ENCODE assay signal across 16 cellular contexts in the genomic region with DNA sequence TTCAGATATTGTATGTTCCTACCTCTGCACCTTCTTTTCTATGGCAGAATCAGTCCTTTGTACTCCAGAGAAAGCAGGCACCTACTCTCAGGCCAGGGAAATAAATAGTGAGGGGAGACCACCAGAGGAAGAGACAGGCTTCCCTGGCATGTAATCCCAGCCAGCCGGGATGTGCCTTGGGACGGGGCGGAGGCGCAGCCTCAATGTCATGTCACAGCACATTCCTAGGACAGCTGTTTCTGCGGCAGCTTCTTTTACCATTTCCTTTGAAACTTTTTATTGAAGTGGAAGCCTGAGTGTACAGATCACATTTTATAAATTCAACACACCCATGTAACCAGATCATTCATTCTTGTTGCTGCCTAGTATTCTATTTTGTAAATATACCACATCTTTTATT.
DNase-seq lines count a peak whose midpoint lies in the region; ATAC-seq and TF ChIP-seq lines count a peak whose summit lies in the region.
"Had no signal": no experiment of that assay in that cellular context is flagged by ENCODE, and none has a peak within 500 bp of the region (broad histone marks: within the 10 kb centered on the region; RNA-seq: fewer than 3 reads in every experiment).

No MANE protein-coding gene starts in this region.

- peaks cover 18% of the 10 kb centered on the region; the same call in 2 of the 3 replicates for H3K9me3 Mint-ChIP-seq in GM23338
- peaks cover 52% of the 10 kb centered on the region for H3K9me3 Mint-ChIP-seq in nephron progenitor cell

- no peaks in the 10 kb centered on the region for H3F3A ChIP-seq in GM23338 (replicated peaks; ENCODE audit: low read depth)

- H3K4me1 ChIP-seq in GM23338 (ENCODE audit: insufficient read depth) (peaks cover 31% of the 10 kb centered on the region), foreskin keratinocyte (peaks cover 11% of the 10 kb centered on the region)
- H3K4me1 ChIP-seq: Caco-2 had no signal

- H3K27ac Mint-ChIP-seq in GM23338 (no peak overlapping the region), nephron progenitor cell (peak overlapping the region; percentile 59)
- H3K27ac Mint-ChIP-seq: IgD-negative memory B cell had no signal

- no peaks in the 10 kb centered on the region for H4K20me1 ChIP-seq in GM23338 (replicated peaks; ENCODE audit: insufficient read depth)

- H3K4me2 ChIP-seq in GM23338 = no peak overlapping the region
- H3K4me2 ChIP-seq: A549 had no signal

- H3K4me1 Mint-ChIP-seq in GM23338 = peaks cover 36% of the 10 kb centered on the region
- peaks cover 43% of the 10 kb centered on the region for H3K4me1 Mint-ChIP-seq in nephron progenitor cell

- TF ChIP-seq CTCF in GM23338 (conservative IDR thresholded peaks at IDR 0.05; ENCODE audit: low read depth in 2 of 2) = no peak
- TF ChIP-seq CTCF in foreskin keratinocyte (conservative IDR thresholded peaks at IDR 0.05) = no peak
- no peak for TF ChIP-seq CTCF in nephron progenitor cell (IDR thresholded peaks at IDR 0.05)

- H3K27ac ChIP-seq in GM23338 (ENCODE audit: low read depth) (peak overlapping the region; percentile 47), foreskin keratinocyte (no peak overlapping the region)
- H3K27ac ChIP-seq: A549, C4-2B had no signal

- H3K27me3 ChIP-seq in GM23338 (ENCODE audit: insufficient read depth) (no peaks in the 10 kb centered on the region), foreskin keratinocyte (no peaks in the 10 kb centered on the region)
- H3K27me3 ChIP-seq: BE2C had no signal

- ATAC-seq in GM23338 (no peak), foreskin keratinocyte (peak; percentile 36), HG02981 (IDR thresholded peaks at IDR 0.05; ENCODE audit: unreplicated experiment) (no peak)
- ATAC-seq: A549 had no signal

- DNase-seq in GM23338 (ENCODE audit: low spot score) (no peak), LHCN-M2 (ENCODE audit: low read depth) (peak; percentile 42), foreskin keratinocyte (no peak), nephron progenitor cell (no peak), cerebellar cortex (ENCODE audit: low spot score) (no peak), T1000 (lab: John Stamatoyannopoulos, UW) (no peak)
- DNase-seq: BE2C; Caco-2; CD8-positive, alpha-beta memory T cell; DND-41; GDM1; H7 had no signal

- H3K27me3 Mint-ChIP-seq in GM23338 (ENCODE audit: insufficient read depth, low read depth, poor library complexity) (peaks cover 7% of the 10 kb centered on the region), nephron progenitor cell (ENCODE audit: low read depth, poor library complexity) (peaks cover 3% of the 10 kb centered on the region)
- H3K27me3 Mint-ChIP-seq: CD8-positive, alpha-beta memory T cell; IgD-negative memory B cell had no signal

- H3K9me2 ChIP-seq in GM23338 (ENCODE audit: insufficient read depth) = 0 out of 2 replicates have a peak, but pooled peaks cover 3% of the 10 kb centered on the region

- H3K79me2 ChIP-seq in GM23338 (replicated peaks; ENCODE audit: insufficient read depth) = no peaks in the 10 kb centered on the region; the same call in 1 of the 2 replicates

- H3K4me3 ChIP-seq in GM23338 = no peak overlapping the region
- H3K4me3 ChIP-seq: A549 had no signal

- H3K36me3 Mint-ChIP-seq in GM23338 (ENCODE audit: low read depth) = peaks cover 83% of the 10 kb centered on the region
- H3K36me3 Mint-ChIP-seq in nephron progenitor cell (ENCODE audit: low read depth) = peaks cover 89% of the 10 kb centered on the region

- peaks cover 7% of the 10 kb centered on the region; the same call in 1 of the 2 replicates for H3K36me3 ChIP-seq in GM23338 (ENCODE audit: insufficient read depth)
- H3K36me3 ChIP-seq: BE2C had no signal

- H3K4me3 Mint-ChIP-seq in GM23338 (no peak overlapping the region), nephron progenitor cell (no peak overlapping the region)
- H3K4me3 Mint-ChIP-seq: CD8-positive, alpha-beta memory T cell; IgD-negative memory B cell had no signal

- no peak overlapping the region for H2AFZ ChIP-seq in GM23338

TF ChIP-seq in GM23338, 12 proteins besides CTCF, POLR2A, EP300 and RAD21:
- no peak for TF ChIP-seq CREB1 (CRISPR knock-in tag; IDR thresholded peaks at IDR 0.05; ENCODE audit: low read depth)
- TF ChIP-seq ZNF114 (CRISPR knock-in tag; IDR thresholded peaks at IDR 0.05) = no peak
- TF ChIP-seq, protein P1, sequence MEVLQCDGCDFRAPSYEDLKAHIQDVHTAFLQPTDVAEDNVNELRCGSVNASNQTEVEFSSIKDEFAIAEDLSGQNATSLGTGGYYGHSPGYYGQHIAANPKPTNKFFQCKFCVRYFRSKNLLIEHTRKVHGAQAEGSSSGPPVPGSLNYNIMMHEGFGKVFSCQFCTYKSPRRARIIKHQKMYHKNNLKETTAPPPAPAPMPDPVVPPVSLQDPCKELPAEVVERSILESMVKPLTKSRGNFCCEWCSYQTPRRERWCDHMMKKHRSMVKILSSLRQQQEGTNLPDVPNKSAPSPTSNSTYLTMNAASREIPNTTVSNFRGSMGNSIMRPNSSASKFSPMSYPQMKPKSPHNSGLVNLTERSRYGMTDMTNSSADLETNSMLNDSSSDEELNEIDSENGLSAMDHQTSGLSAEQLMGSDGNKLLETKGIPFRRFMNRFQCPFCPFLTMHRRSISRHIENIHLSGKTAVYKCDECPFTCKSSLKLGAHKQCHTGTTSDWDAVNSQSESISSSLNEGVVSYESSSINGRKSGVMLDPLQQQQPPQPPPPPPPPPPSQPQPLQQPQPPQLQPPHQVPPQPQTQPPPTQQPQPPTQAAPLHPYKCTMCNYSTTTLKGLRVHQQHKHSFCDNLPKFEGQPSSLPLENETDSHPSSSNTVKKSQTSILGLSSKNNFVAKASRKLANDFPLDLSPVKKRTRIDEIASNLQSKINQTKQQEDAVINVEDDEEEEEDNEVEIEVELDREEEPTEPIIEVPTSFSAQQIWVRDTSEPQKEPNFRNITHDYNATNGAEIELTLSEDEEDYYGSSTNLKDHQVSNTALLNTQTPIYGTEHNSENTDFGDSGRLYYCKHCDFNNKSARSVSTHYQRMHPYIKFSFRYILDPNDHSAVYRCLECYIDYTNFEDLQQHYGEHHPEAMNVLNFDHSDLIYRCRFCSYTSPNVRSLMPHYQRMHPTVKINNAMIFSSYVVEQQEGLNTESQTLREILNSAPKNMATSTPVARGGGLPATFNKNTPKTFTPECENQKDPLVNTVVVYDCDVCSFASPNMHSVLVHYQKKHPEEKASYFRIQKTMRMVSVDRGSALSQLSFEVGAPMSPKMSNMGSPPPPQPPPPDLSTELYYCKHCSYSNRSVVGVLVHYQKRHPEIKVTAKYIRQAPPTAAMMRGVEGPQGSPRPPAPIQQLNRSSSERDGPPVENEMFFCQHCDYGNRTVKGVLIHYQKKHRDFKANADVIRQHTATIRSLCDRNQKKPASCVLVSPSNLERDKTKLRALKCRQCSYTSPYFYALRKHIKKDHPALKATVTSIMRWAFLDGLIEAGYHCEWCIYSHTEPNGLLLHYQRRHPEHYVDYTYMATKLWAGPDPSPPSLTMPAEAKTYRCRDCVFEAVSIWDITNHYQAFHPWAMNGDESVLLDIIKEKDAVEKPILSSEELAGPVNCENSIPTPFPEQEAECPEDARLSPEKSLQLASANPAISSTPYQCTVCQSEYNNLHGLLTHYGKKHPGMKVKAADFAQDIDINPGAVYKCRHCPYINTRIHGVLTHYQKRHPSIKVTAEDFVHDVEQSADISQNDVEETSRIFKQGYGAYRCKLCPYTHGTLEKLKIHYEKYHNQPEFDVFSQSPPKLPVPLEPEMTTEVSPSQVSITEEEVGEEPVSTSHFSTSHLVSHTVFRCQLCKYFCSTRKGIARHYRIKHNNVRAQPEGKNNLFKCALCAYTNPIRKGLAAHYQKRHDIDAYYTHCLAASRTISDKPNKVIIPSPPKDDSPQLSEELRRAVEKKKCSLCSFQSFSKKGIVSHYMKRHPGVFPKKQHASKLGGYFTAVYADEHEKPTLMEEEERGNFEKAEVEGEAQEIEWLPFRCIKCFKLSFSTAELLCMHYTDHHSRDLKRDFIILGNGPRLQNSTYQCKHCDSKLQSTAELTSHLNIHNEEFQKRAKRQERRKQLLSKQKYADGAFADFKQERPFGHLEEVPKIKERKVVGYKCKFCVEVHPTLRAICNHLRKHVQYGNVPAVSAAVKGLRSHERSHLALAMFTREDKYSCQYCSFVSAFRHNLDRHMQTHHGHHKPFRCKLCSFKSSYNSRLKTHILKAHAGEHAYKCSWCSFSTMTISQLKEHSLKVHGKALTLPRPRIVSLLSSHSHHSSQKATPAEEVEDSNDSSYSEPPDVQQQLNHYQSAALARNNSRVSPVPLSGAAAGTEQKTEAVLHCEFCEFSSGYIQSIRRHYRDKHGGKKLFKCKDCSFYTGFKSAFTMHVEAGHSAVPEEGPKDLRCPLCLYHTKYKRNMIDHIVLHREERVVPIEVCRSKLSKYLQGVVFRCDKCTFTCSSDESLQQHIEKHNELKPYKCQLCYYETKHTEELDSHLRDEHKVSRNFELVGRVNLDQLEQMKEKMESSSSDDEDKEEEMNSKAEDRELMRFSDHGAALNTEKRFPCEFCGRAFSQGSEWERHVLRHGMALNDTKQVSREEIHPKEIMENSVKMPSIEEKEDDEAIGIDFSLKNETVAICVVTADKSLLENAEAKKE (CRISPR knock-in tag; IDR thresholded peaks at IDR 0.05) = no peak
- TF ChIP-seq STAT1 (IDR thresholded peaks at IDR 0.05; ENCODE audit: unreplicated experiment) = no peak
